In genomic region chr7:26696978-26697377, GRCh38 we compare ENCODE assay signal across 29 cellular contexts.
"Had no signal": no experiment of that assay in that cellular context is flagged by ENCODE, and none has a peak within 500 bp of the region (broad histone marks: within the 10 kb centered on the region; RNA-seq: fewer than 3 reads in every experiment).

No MANE protein-coding gene starts in this region.

- H2AFZ ChIP-seq: hepatocyte, neural progenitor cell, parathyroid adenoma had no signal

- H3K36me3 Mint-ChIP-seq: naive thymus-derived CD4-positive, alpha-beta T cell; neural progenitor cell had no signal

- H3K27me3 Mint-ChIP-seq: dendritic cell treated with granulocyte-macrophage colony-stimulating factor and Interleukin-4, amounts not matched to agents 40 ng/mL and 50 ng/mL, for 4 days; progenitor cell of endocrine pancreas; stimulated activated naive CD8-positive, alpha-beta T cell treated with anti-CD3 and anti-CD28 coated beads, Interleukin-15, Interleukin-2, amounts not matched to agents 100 ng/mL and 50 ng/mL, for 24 hours had no signal

- H3K79me2 ChIP-seq: hepatocyte, parathyroid adenoma had no signal

- DNase-seq: colonic mucosa; effector CD8-positive, alpha-beta T cell; endodermal cell; foreskin fibroblast; gastrocnemius medialis; head of caudate nucleus; kidney; left lung; mammary epithelial cell; mesendoderm; midbrain; naive thymus-derived CD4-positive, alpha-beta T cell; right lobe of liver; small intestine; stimulated activated CD4-positive, alpha-beta T cell treated with anti-CD3 and anti-CD28 coated beads, Interleukin-15, amount 100 ng/mL, for 24 hours; stimulated activated CD4-positive, alpha-beta T cell treated with anti-CD3 and anti-CD28 coated beads, Interleukin-2, amount 100 ng/mL, for 48 hours; upper lobe of left lung had no signal

- H3K4me3 ChIP-seq: colonic mucosa, gastrocnemius medialis, hepatocyte, left lung, neural progenitor cell, right lobe of liver, thoracic aorta, tibial nerve, upper lobe of left lung had no signal

- H3K4me2 ChIP-seq: hepatocyte, neural progenitor cell had no signal

- H3K4me3 Mint-ChIP-seq: dendritic cell treated with granulocyte-macrophage colony-stimulating factor and Interleukin-4, amounts not matched to agents 40 ng/mL and 50 ng/mL, for 4 days; endodermal cell; naive thymus-derived CD4-positive, alpha-beta T cell; nephron; neural progenitor cell; stimulated activated naive CD8-positive, alpha-beta T cell treated with anti-CD3 and anti-CD28 coated beads, Interleukin-15, Interleukin-2, amounts not matched to agents 100 ng/mL and 50 ng/mL, for 24 hours had no signal

- ATAC-seq: esophagus mucosa; gastrocnemius medialis; left lung; naive thymus-derived CD4-positive, alpha-beta T cell; right lobe of liver had no signal

- H3K27ac Mint-ChIP-seq: dendritic cell treated with granulocyte-macrophage colony-stimulating factor and Interleukin-4, amounts not matched to agents 40 ng/mL and 50 ng/mL, for 4 days; endodermal cell; naive thymus-derived CD4-positive, alpha-beta T cell; nephron; neural progenitor cell; progenitor cell of endocrine pancreas; stimulated activated naive CD8-positive, alpha-beta T cell treated with anti-CD3 and anti-CD28 coated beads, Interleukin-15, Interleukin-2, amounts not matched to agents 100 ng/mL and 50 ng/mL, for 24 hours had no signal

- H3K27ac ChIP-seq: colonic mucosa, epithelial cell of prostate, gastrocnemius medialis, hepatocyte, left lung, neural progenitor cell, parathyroid adenoma, right lobe of liver, thoracic aorta, tibial nerve, upper lobe of left lung had no signal

- FAIRE-seq: kidney, small intestine, urothelium cell line had no signal

- H3K9me3 ChIP-seq: colonic mucosa, gastrocnemius medialis, left lung, right lobe of liver, thoracic aorta, tibial nerve, upper lobe of left lung had no signal

- H3K27me3 ChIP-seq: colonic mucosa, gastrocnemius medialis, hepatocyte, left lung, neural progenitor cell, right lobe of liver, tibial nerve, upper lobe of left lung had no signal

- H3K4me1 ChIP-seq: gastrocnemius medialis, left lung, parathyroid adenoma, upper lobe of left lung had no signal

- H3K9ac ChIP-seq: neural progenitor cell, parathyroid adenoma had no signal

- H3K9me3 Mint-ChIP-seq: dendritic cell treated with granulocyte-macrophage colony-stimulating factor and Interleukin-4, amounts not matched to agents 40 ng/mL and 50 ng/mL, for 4 days; endodermal cell; naive thymus-derived CD4-positive, alpha-beta T cell; nephron; neural progenitor cell; stimulated activated naive CD8-positive, alpha-beta T cell treated with anti-CD3 and anti-CD28 coated beads, Interleukin-15, Interleukin-2, amounts not matched to agents 100 ng/mL and 50 ng/mL, for 24 hours had no signal

- H3K4me1 Mint-ChIP-seq: endodermal cell; naive thymus-derived CD4-positive, alpha-beta T cell had no signal

- H3K36me3 ChIP-seq: colonic mucosa, gastrocnemius medialis, left lung, neural progenitor cell, right lobe of liver, thoracic aorta, tibial nerve, upper lobe of left lung had no signal
